Comparison of ENCODE assay signal across 9 cellular contexts in genomic region chr19:7868671-7869452, GRCh38. TPM values are rescaled to one million over a fixed set of nuclear protein-coding genes. Genes with fewer than 3 reads are reported as not detected.
DNase-seq lines count a peak whose midpoint lies in the region; ATAC-seq and TF ChIP-seq lines count a peak whose summit lies in the region.
"Had no signal": no experiment of that assay in that cellular context is flagged by ENCODE, and none has a peak within 500 bp of the region (broad histone marks: within the 10 kb centered on the region; RNA-seq: fewer than 3 reads in every experiment).

No MANE protein-coding gene starts in this region.

- intact Hi-C loops in spleen (cut with DNase I; ENCODE audit: low total_unique reads), result no loop called here

- peaks cover 9 to 69% (median 50%) of the 10 kb centered on the region in 6 donors for H3K4me1 ChIP-seq in spleen

- H3K9me3 ChIP-seq in spleen, result peaks cover 0 to 3% (median 0%) of the 10 kb centered on the region in 8 donors

- WGBS in spleen, 5 donors, result 1 to 4% (median 1%) methylated on average over 19 to 67 of the region's 67 CpGs

- peak; percentile 41 for TF ChIP-seq CTCF in astrocyte of the cerebellum (IDR thresholded peaks at IDR 0.05; ENCODE audit: low read depth, low read length, missing control alignments)
- peak in 9 of 11 experiments; percentile 34 to 98 (median 94) for TF ChIP-seq CTCF in spleen (IDR thresholded peaks at IDR 0.05 in 8 of 11, conservative IDR thresholded peaks at IDR 0.05 in 3 of 11)

- ATAC-seq in GM19467 (IDR thresholded peaks at IDR 0.05; ENCODE audit: unreplicated experiment), result peak; percentile 60

- H3K4me3 ChIP-seq in astrocyte of the cerebellum (ENCODE audit: low read depth, low read length), result peak overlapping the region; percentile 19
- peak overlapping the region; percentile 29 to 74 (median 45) for H3K4me3 ChIP-seq in spleen

- H3K36me3 ChIP-seq in spleen, result peaks cover 0 to 3% (median 0%) of the 10 kb centered on the region in 6 donors

- H3K27ac ChIP-seq in spleen, result peak overlapping the region in 7 of 8 donors; percentile 36 to 87 (median 53)

- DNase-seq in CD1c-positive myeloid dendritic cell (ENCODE audit: extremely low spot score) (peak; percentile 83), HPDE6-E6E7 (ENCODE audit: extremely low spot score) (peak; percentile 81), T-helper 22 cell (ENCODE audit: low read depth) (peak; percentile 67), astrocyte of the cerebellum (ENCODE audit: low read depth) (no peak), iPS-NIHi11 (ENCODE audit: low spot score) (peak; percentile 76), spleen (peak; percentile 96), DMS153 treated with DMSO at 0.1 percent for 48 hours (lab: John Stamatoyannopoulos, UW; ENCODE audit: unreplicated experiment) (no peak)

- TF ChIP-seq POLR2A in spleen (IDR thresholded peaks at IDR 0.05), result no peak

- H3K27me3 ChIP-seq in spleen (replicated peaks in 1 of 7), result peaks cover under 1 to 88% (median 40%) of the 10 kb centered on the region in 7 donors

- in situ Hi-C loops in astrocyte of the cerebellum (cut with HindIII; ENCODE audit: low sequenced_read_pairs), result no loop called here

RNA-seq across cellular contexts. Expression of gene PRR36, which starts 5.3 kb away (rescaled TPM):
- under 1 TPM in 4 of 7 donors, not detected in 3; 0.09 to 0.43 (median 0.21) TPM for total RNA-seq in spleen
- under 1 TPM; 0.02 to 0.06 (median 0.06) TPM for polyA plus RNA-seq in spleen

RNA-seq across cellular contexts. Expression of gene LRRC8E, which starts 19.4 kb away (rescaled TPM):
- under 1 TPM in 1 of 7 donors, not detected in 6; 0.37 TPM for total RNA-seq in spleen
- polyA plus RNA-seq in spleen, result under 1 TPM in 1 of 3 donors, not detected in 2; 0.08 TPM
- total RNA-seq: T-helper 2 cell treated with Interferon-gamma antibody and Interleukin-4, amounts not matched to agents 100 ng/mL and 5 ng/mL, for 36 hours had no signal

RNA-seq across cellular contexts. Expression of gene MAP2K7, which starts 34.8 kb away (rescaled TPM):
- 10 to 100 TPM; 19.5 to 41.3 (median 32.9) TPM for total RNA-seq in spleen
- 10 to 100 TPM; 12.4 to 44.3 (median 18.9) TPM for polyA plus RNA-seq in spleen

RNA-seq across cellular contexts. Expression of gene EVI5L, which starts 38.8 kb away (rescaled TPM):
- total RNA-seq in spleen, result 10 to 100 TPM in 5 of 7 donors, 1 to 10 TPM in 2; 8.6 to 22.8 (median 13.8) TPM
- 1 to 10 TPM; 3.7 to 9.3 (median 3.7) TPM for polyA plus RNA-seq in spleen

RNA-seq across cellular contexts. Expression of gene TGFBR3L, which starts 45.8 kb away (rescaled TPM):
- not detected for total RNA-seq in spleen
- under 1 TPM in 1 of 3 donors, not detected in 2; 0.11 TPM for polyA plus RNA-seq in spleen

Comparison
In these comparisons a context has a peak if more than half of its experiments do, and no peak if none do; other contexts are left out.
1. DNase-seq: peak in CD1c-positive myeloid dendritic cell (single experiment), HPDE6-E6E7 (single experiment), T-helper 22 cell (single experiment), iPS-NIHi11 (single experiment) and spleen (single experiment); none in astrocyte of the cerebellum (single experiment) and DMS153 treated with DMSO at 0.1 percent for 48 hours (single experiment).